ENCODE assay signal across 12 cellular contexts in the genomic region with DNA sequence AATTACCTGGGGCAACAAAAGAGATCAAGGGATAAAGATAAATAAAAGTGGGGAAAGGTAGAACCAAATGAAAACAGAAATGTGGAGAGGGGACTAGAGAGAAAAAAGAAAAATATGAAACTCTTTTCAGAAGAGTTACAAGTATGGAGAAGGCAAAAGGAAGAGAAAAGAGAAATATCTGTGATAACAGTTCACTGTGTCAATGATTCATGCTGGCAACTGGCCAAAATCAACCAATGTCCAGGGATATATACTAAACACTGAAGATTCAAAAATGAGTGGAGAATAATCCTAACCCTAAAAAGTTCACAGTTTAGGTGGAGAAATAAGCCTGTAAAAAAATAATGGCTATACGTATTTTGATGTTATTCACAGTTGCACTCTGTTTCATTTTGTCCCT.
A peak's percentile ranks its signal among the peaks of the same experiment; 100 is the strongest.
DNase-seq lines count a peak whose midpoint lies in the region; ATAC-seq and TF ChIP-seq lines count a peak whose summit lies in the region.
"Had no signal": no experiment of that assay in that cellular context is flagged by ENCODE, and none has a peak within 500 bp of the region (broad histone marks: within the 10 kb centered on the region; RNA-seq: fewer than 3 reads in every experiment).

No MANE protein-coding gene starts in this region.

- no peak overlapping the region for H3K27ac Mint-ChIP-seq in endothelial cell (ENCODE audit: unreplicated experiment)
- no peak overlapping the region for H3K27ac Mint-ChIP-seq in CD8-positive, alpha-beta T cell
- H3K27ac Mint-ChIP-seq: CD8-positive, alpha-beta memory T cell; stimulated activated effector memory CD8-positive, alpha-beta T cell treated with anti-CD3 and anti-CD28 coated beads, Interleukin-12 subunit alpha, Interleukin-12 subunit beta, amount 100 ng/mL, for 72 hours; T-helper 1 cell treated with Interleukin-12 subunit alpha and Interleukin-12 subunit beta and Interleukin-4 antibody, amounts not matched to agents 30 μg/mL and 1 μg/mL, for 36 hours had no signal

- DNase-seq in EH (ENCODE audit: low read depth), result peak; percentile 76
- DNase-seq in MG63, result peak; percentile 50
- peak; percentile 13 to 22 (median 18) for DNase-seq in body of pancreas
- DNase-seq in mesenchymal stem cell, result peak; percentile 30
- no peak for DNase-seq in endothelial cell (ENCODE audit: low spot score)
- DNase-seq in CD8-positive, alpha-beta T cell, result no peak
- no peak for DNase-seq in cortex of kidney (lab: John Stamatoyannopoulos, UW)
- DNase-seq in DMS79 treated with DMSO at 0.1 percent for 48 hours (lab: John Stamatoyannopoulos, UW), result no peak
- DNase-seq: CD8-positive, alpha-beta memory T cell had no signal

- H2BK15ac ChIP-seq in mesenchymal stem cell (ENCODE audit: low read depth, poor library complexity, severe bottlenecking), result no peak overlapping the region

- no peaks in the 10 kb centered on the region for H3K27me3 ChIP-seq in MG63
- H3K27me3 ChIP-seq in body of pancreas, result no peaks in the 10 kb centered on the region
- no peaks in the 10 kb centered on the region for H3K27me3 ChIP-seq in mesenchymal stem cell (ENCODE audit: control insufficient read depth in 1 of 2, insufficient read depth in 1 of 2, low read length in 2 of 2)
- no peaks in the 10 kb centered on the region for H3K27me3 ChIP-seq in CD8-positive, alpha-beta T cell (ENCODE audit: insufficient read depth, low read length)

- H2BK120ac ChIP-seq in mesenchymal stem cell (ENCODE audit: low read depth, low read length), result no peak overlapping the region

- CTCF ChIA-PET in CD8-positive, alpha-beta T cell (lab: Charles Lee), result interaction anchor here (0.7 kb wide), 1 partner anchor 1020 kb away, joined by 3 read pairs; no protein-coding TSS in a partner anchor

- no peak overlapping the region for H3K14ac ChIP-seq in mesenchymal stem cell (ENCODE audit: low read length in 2 of 2)

- intact Hi-C loops in body of pancreas (cut with DNase I), result no loop called here
- intact Hi-C loops in CD8-positive, alpha-beta T cell (cut with DNase I, micrococcal nuclease), result no loop called here

- no peak overlapping the region for H2AK5ac ChIP-seq in mesenchymal stem cell (ENCODE audit: low read length, severe bottlenecking)

- no peak overlapping the region for H4K91ac ChIP-seq in mesenchymal stem cell (ENCODE audit: low read length)

- H3K79me1 ChIP-seq in mesenchymal stem cell (replicated peaks; ENCODE audit: low read length, poor library complexity, severe bottlenecking), result no peaks in the 10 kb centered on the region

- no peak overlapping the region for H2BK12ac ChIP-seq in mesenchymal stem cell (ENCODE audit: low read length in 2 of 2)

- peaks cover 6% of the 10 kb centered on the region for H3K4me1 Mint-ChIP-seq in endothelial cell (ENCODE audit: unreplicated experiment)
- H3K4me1 Mint-ChIP-seq in CD8-positive, alpha-beta T cell (ENCODE audit: low read depth), result no peaks in the 10 kb centered on the region
- H3K4me1 Mint-ChIP-seq: CD8-positive, alpha-beta memory T cell; stimulated activated effector memory CD8-positive, alpha-beta T cell treated with anti-CD3 and anti-CD28 coated beads, Interleukin-12 subunit alpha, Interleukin-12 subunit beta, amount 100 ng/mL, for 72 hours had no signal

- H3K4ac ChIP-seq in mesenchymal stem cell (ENCODE audit: low read depth in 1 of 2, low read length in 2 of 2), result no peak overlapping the region

- H3K4me1 ChIP-seq in body of pancreas (no peaks in the 10 kb centered on the region), mesenchymal stem cell (ENCODE audit: control insufficient read depth, insufficient read depth, low read depth, low read length) (peaks cover 2% of the 10 kb centered on the region)
- H3K4me1 ChIP-seq in CD8-positive, alpha-beta T cell (ENCODE audit: insufficient read depth, low read length), result no peaks in the 10 kb centered on the region

- H3K4me3 ChIP-seq in MG63, result no peak overlapping the region
- H3K4me3 ChIP-seq in body of pancreas, result no peak overlapping the region
- H3K4me3 ChIP-seq in mesenchymal stem cell (ENCODE audit: insufficient read depth in 1 of 2, low read depth in 1 of 2, low read length in 2 of 2), result no peak overlapping the region
- H3K4me3 ChIP-seq in CD8-positive, alpha-beta T cell (ENCODE audit: low read depth, low read length), result no peak overlapping the region

- TF ChIP-seq POLR2A in body of pancreas (IDR thresholded peaks at IDR 0.05), result no peak

- H3K9ac ChIP-seq in mesenchymal stem cell (ENCODE audit: low read length), result no peak overlapping the region

- H3K27me3 Mint-ChIP-seq in endothelial cell (ENCODE audit: unreplicated experiment), result peaks cover 4% of the 10 kb centered on the region
- H3K27me3 Mint-ChIP-seq in CD8-positive, alpha-beta T cell (ENCODE audit: low read depth), result no peaks in the 10 kb centered on the region

- H3K36me3 ChIP-seq in MG63 (no peaks in the 10 kb centered on the region), body of pancreas (replicated peaks in 1 of 2; ENCODE audit: insufficient read depth in 1 of 2, low read depth in 2 of 2) (no peaks in the 10 kb centered on the region), mesenchymal stem cell (ENCODE audit: control insufficient read depth in 1 of 2, insufficient read depth in 2 of 2, low read depth in 1 of 2, low read length in 2 of 2) (no peaks in the 10 kb centered on the region)
- H3K36me3 ChIP-seq in CD8-positive, alpha-beta T cell (ENCODE audit: insufficient read depth, low read length), result no peaks in the 10 kb centered on the region

- H4K8ac ChIP-seq in mesenchymal stem cell (ENCODE audit: low read length), result no peak overlapping the region

- H2BK5ac ChIP-seq in mesenchymal stem cell (ENCODE audit: low read depth, low read length, poor library complexity, severe bottlenecking), result no peak overlapping the region

- H2AFZ ChIP-seq in mesenchymal stem cell (ENCODE audit: low read depth, low read length), result no peak overlapping the region

- no peaks in the 10 kb centered on the region for H3K9me3 Mint-ChIP-seq in endothelial cell (ENCODE audit: unreplicated experiment)
- peaks cover 2% of the 10 kb centered on the region for H3K9me3 Mint-ChIP-seq in CD8-positive, alpha-beta T cell
- H3K9me3 Mint-ChIP-seq: neural crest cell; stimulated activated effector memory CD8-positive, alpha-beta T cell treated with anti-CD3 and anti-CD28 coated beads, Interleukin-12 subunit alpha, Interleukin-12 subunit beta, amount 100 ng/mL, for 72 hours; T-helper 1 cell treated with Interleukin-12 subunit alpha and Interleukin-12 subunit beta and Interleukin-4 antibody, amounts not matched to agents 30 μg/mL and 1 μg/mL, for 36 hours had no signal

- no peak overlapping the region for H3K23ac ChIP-seq in mesenchymal stem cell (ENCODE audit: low read length in 2 of 2)

- H3K18ac ChIP-seq in mesenchymal stem cell (ENCODE audit: low read depth in 1 of 2, low read length in 2 of 2), result no peak overlapping the region

- no peak overlapping the region for H3K4me3 Mint-ChIP-seq in endothelial cell (ENCODE audit: unreplicated experiment)
- no peak overlapping the region for H3K4me3 Mint-ChIP-seq in CD8-positive, alpha-beta T cell
- H3K4me3 Mint-ChIP-seq: CD8-positive, alpha-beta memory T cell; neural crest cell; stimulated activated effector memory CD8-positive, alpha-beta T cell treated with anti-CD3 and anti-CD28 coated beads, Interleukin-12 subunit alpha, Interleukin-12 subunit beta, amount 100 ng/mL, for 72 hours; T-helper 1 cell treated with Interleukin-12 subunit alpha and Interleukin-12 subunit beta and Interleukin-4 antibody, amounts not matched to agents 30 μg/mL and 1 μg/mL, for 36 hours had no signal

- 86 to 88% methylated on average over 1 of the region's 1 CpG for WGBS in body of pancreas, 2 donors
- 100% methylated on average over 1 of the region's 1 CpG for WGBS in mesenchymal stem cell

- no peak for TF ChIP-seq CTCF in body of pancreas (IDR thresholded peaks at IDR 0.05)
- no peak for TF ChIP-seq CTCF in endothelial cell (IDR thresholded peaks at IDR 0.05; ENCODE audit: unreplicated experiment)
- no peak for TF ChIP-seq CTCF in CD8-positive, alpha-beta T cell (IDR thresholded peaks at IDR 0.05)

- H3K9me3 ChIP-seq in MG63 (0 out of 2 replicates have a peak, but pooled peaks cover 2% of the 10 kb centered on the region), body of pancreas (no peaks in the 10 kb centered on the region), mesenchymal stem cell (ENCODE audit: control insufficient read depth, low read length) (no peaks in the 10 kb centered on the region)
- no peaks in the 10 kb centered on the region for H3K9me3 ChIP-seq in CD8-positive, alpha-beta T cell (ENCODE audit: low read length)

- POLR2A ChIA-PET in CD8-positive, alpha-beta T cell (lab: Charles Lee), result no interaction called here

- H3K27ac ChIP-seq in body of pancreas (no peak overlapping the region), mesenchymal stem cell (ENCODE audit: low read length, poor library complexity, severe bottlenecking) (peak overlapping the region; percentile 91)
- no peak overlapping the region for H3K27ac ChIP-seq in CD8-positive, alpha-beta T cell (ENCODE audit: low read depth, low read length)

- H3K36me3 Mint-ChIP-seq in endothelial cell (ENCODE audit: low read depth, unreplicated experiment), result no peaks in the 10 kb centered on the region
- H3K36me3 Mint-ChIP-seq in CD8-positive, alpha-beta T cell, result no peaks in the 10 kb centered on the region
- H3K36me3 Mint-ChIP-seq: CD8-positive, alpha-beta memory T cell; stimulated activated effector memory CD8-positive, alpha-beta T cell treated with anti-CD3 and anti-CD28 coated beads, Interleukin-12 subunit alpha, Interleukin-12 subunit beta, amount 100 ng/mL, for 72 hours had no signal

- H3K4me2 ChIP-seq in mesenchymal stem cell (ENCODE audit: low read length, poor library complexity, severe bottlenecking), result no peak overlapping the region

- no peak for ATAC-seq in body of pancreas
- ATAC-seq in CD8-positive, alpha-beta T cell, result no peak
- ATAC-seq: stimulated activated effector memory CD8-positive, alpha-beta T cell treated with anti-CD3 and anti-CD28 coated beads, Interleukin-12 subunit alpha, Interleukin-12 subunit beta, amount 100 ng/mL, for 72 hours had no signal

Comparison
In these comparisons a context has a peak if more than half of its experiments do, and no peak if none do; other contexts are left out.
1. DNase-seq: peak in EH (single experiment), MG63 (single experiment), body of pancreas (4 of 4) and mesenchymal stem cell (single experiment); none in endothelial cell (single experiment), CD8-positive, alpha-beta T cell (0 of 7), cortex of kidney (single experiment) and DMS79 treated with DMSO at 0.1 percent for 48 hours (single experiment).